Comparison of ENCODE assay signal across 9 cellular contexts in the genomic region with DNA sequence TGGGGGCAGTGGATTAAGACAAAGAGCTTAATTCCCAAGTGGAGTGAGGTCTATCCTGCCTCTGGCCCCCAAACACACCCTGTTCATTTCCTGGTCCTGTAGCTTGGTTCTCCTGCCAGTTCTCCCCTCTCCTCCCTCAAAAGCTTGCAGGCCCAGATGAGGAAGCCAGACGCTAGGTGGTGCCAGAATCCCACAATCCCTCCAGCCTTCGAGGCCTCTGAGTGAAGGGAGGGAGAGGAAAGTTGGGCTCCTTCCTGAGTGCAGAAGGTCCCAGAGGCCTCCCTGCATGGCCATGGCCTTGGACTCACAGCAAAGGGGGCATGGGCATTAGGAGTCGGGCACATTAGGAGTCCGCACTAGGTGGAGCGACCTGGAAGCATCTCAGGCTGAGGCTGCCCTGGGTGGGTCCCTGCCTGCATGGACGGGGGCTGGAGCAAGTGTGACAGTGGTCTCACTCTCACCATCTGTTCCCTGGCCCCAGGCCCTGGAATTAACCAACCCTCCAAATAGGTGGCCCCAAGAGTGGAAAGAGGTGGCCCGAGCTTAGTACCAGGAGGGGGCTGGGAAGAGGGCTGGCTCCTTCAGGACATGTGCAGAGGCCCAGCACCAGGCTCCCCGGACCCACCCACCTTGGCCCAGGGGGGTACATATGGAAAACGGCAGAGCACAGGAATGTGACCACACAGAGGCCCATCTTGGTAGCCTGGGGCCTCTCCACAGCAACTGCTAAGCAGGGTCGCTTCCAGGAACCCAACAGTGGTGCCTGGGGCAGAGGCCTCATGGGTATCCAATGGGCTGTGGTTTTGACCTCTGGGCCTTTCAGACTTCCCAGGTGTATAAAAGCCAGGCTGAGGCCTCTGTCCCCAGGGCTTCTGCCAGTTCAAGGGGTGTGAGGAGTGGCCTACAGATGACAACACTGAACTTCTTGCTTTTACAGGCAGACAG. TPM values are rescaled to one million over a fixed set of nuclear protein-coding genes. Genes with fewer than 3 reads are reported as not detected.
DNase-seq lines count a peak whose midpoint lies in the region; ATAC-seq, FAIRE-seq and TF ChIP-seq lines count a peak whose summit lies in the region.
"Had no signal": no experiment of that assay in that cellular context is flagged by ENCODE, and none has a peak within 500 bp of the region (broad histone marks: within the 10 kb centered on the region; RNA-seq: fewer than 3 reads in every experiment).

No MANE protein-coding gene starts in this region.

- FAIRE-seq in GM12878 (lab: Jason Lieb, UNC) = no peak

- H3K9ac ChIP-seq in GM12878 (ENCODE audit: control insufficient read depth, insufficient read depth, low read length) = no peak overlapping the region

- POLR2A ChIA-PET in GM12878 (lab: Charles Lee) = interaction anchor here (1.1 to 4.8 kb wide), 4 partner anchors 9 to 167 kb away, joined by 4 to 47 read pairs (median 12); partner anchors contain the start of gene IL10RA

- CTCF ChIA-PET in GM12878 (lab: Yijun Ruan, JAX) = interaction anchor here (0.7 to 16.0 kb wide), 31 partner anchors 9 to 395 kb away, joined by 3 to 503 read pairs (median 5); partner anchors contain the start of gene TMPRSS13

- SMC1A ChIA-PET in GM12878 (lab: Charles Lee; ENCODE audit: uncharacterized antibody, unreplicated experiment) = interaction anchor here (0.7 to 11.7 kb wide), 23 partner anchors 8 to 393 kb away, joined by 3 to 318 read pairs (median 4); no protein-coding TSS in a partner anchor

- RAD21 ChIA-PET in GM12878 (lab: Charles Lee; ENCODE audit: unreplicated experiment) = interaction anchor here (0.7 to 22.6 kb wide), 19 partner anchors 10 to 393 kb away, joined by 3 to 393 read pairs (median 4); no protein-coding TSS in a partner anchor

- ATAC-seq in GM12878 (no peak), aorta (ENCODE audit: low FRiP score) (peak; percentile 27), GM19467 (IDR thresholded peaks at IDR 0.05; ENCODE audit: unreplicated experiment) (no peak), HG02571 (IDR thresholded peaks at IDR 0.05; ENCODE audit: unreplicated experiment) (no peak)

- H2AFZ ChIP-seq in GM12878 (ENCODE audit: control insufficient read depth, low read depth, low read length) = no peak overlapping the region

- no peak overlapping the region for H3K4me2 ChIP-seq in GM12878 (ENCODE audit: control insufficient read depth, insufficient read depth)

- peak; percentile 87 for TF ChIP-seq RAD21 in GM12878 (IDR thresholded peaks at IDR 0.05; ENCODE audit: insufficient read depth, low read depth, low read length)

- in situ Hi-C loops in GM12878 (cut with MboI) = no loop called here

- DNase-seq in H4 (ENCODE audit: low spot score) = peak; percentile 76
- peak; percentile 81 for DNase-seq in NCI-H774 (lab: John Stamatoyannopoulos, UW)
- no peak for DNase-seq in GM12878 (ENCODE audit: low read depth, low spot score)
- peak; percentile 44 for DNase-seq in kidney glomerular epithelial cell (lab: John Stamatoyannopoulos, UW)
- peak in 1 of 2 donors; percentile 76 for DNase-seq in aorta

- 56% methylated on average over 10 of the region's 10 CpGs for WGBS in GM12878 (ENCODE audit: insufficient coverage, insufficient replicate concordance, low lambda C conversion rate, missing lambda C conversion rate)
- 69 to 74% methylated on average over 10 of the region's 10 CpGs for WGBS in aorta, 2 donors

- H3K4me3 ChIP-seq in GM12878 (no peak overlapping the region), aorta (ENCODE audit: low read length in 2 of 2) (no peak overlapping the region)
- H3K4me3 ChIP-seq: skin epidermis had no signal

- TF ChIP-seq POLR2A in GM12878 (IDR thresholded peaks at IDR 0.05; ENCODE audit: low read depth, low read length) = no peak

- H3K27me3 ChIP-seq in GM12878 (replicated peaks in 1 of 2; ENCODE audit: control insufficient read depth in 2 of 2, insufficient read depth in 2 of 2, low read length in 1 of 2) = no peaks in the 10 kb centered on the region
- H3K27me3 ChIP-seq in aorta (ENCODE audit: control insufficient read depth in 1 of 2, insufficient read depth in 2 of 2, low read length in 1 of 2) = no peaks in the 10 kb centered on the region

- intact Hi-C loops in GM12878 (cut with micrococcal nuclease; ENCODE audit: unreplicated experiment) = loop anchor here (5.0 to 10.0 kb wide), 4 partner anchors 212 to 1895 kb away; partner anchors contain the start of genes KMT2A, PCSK7 and RNF214
- intact Hi-C loops in aorta (cut with DNase I) = loop anchor here (5.0 kb wide), 1 partner anchor 392 kb away; no protein-coding TSS in a partner anchor

- TF ChIP-seq EP300 in GM12878 (IDR thresholded peaks at IDR 0.05; ENCODE audit: borderline replicate concordance in 1 of 2, control insufficient read depth in 1 of 2, low read depth in 2 of 2, low read length in 2 of 2) = no peak

- peak; percentile 73 for TF ChIP-seq CTCF in C4-2B (conservative IDR thresholded peaks at IDR 0.05)
- peak; percentile 61 to 82 (median 65) for TF ChIP-seq CTCF in GM12878 (IDR thresholded peaks at IDR 0.05 in 2 of 3, conservative IDR thresholded peaks at IDR 0.05 in 1 of 3; ENCODE audit: control insufficient read depth in 2 of 3, extremely low read depth in 1 of 3, insufficient read depth in 1 of 3, low read depth in 3 of 3, low read length in 3 of 3)

- no peaks in the 10 kb centered on the region for H3K36me3 ChIP-seq in GM12878 (ENCODE audit: control insufficient read depth in 2 of 2, insufficient read depth in 2 of 2, low read length in 1 of 2)
- no peaks in the 10 kb centered on the region for H3K36me3 ChIP-seq in aorta (ENCODE audit: control insufficient read depth in 1 of 2, insufficient read depth in 2 of 2, low read length in 1 of 2)

- H3K9me3 ChIP-seq in GM12878 (replicated peaks; ENCODE audit: control insufficient read depth, insufficient read depth, low read length) (no peaks in the 10 kb centered on the region), aorta (ENCODE audit: control insufficient read depth, low read length) (no peaks in the 10 kb centered on the region)

- no peak overlapping the region for H3K27ac ChIP-seq in C4-2B
- H3K27ac ChIP-seq in GM12878 (ENCODE audit: control insufficient read depth, insufficient read depth) = peak overlapping the region; percentile 87; the same call in 1 of the 2 replicates
- no peak overlapping the region for H3K27ac ChIP-seq in aorta (ENCODE audit: low read depth in 1 of 2, low read length in 2 of 2)

- H3K79me2 ChIP-seq in GM12878 (ENCODE audit: control insufficient read depth, insufficient read depth, low read length) = peaks cover 2% of the 10 kb centered on the region; the same call in 1 of the 2 replicates

- peaks cover 58% of the 10 kb centered on the region for H3K4me1 ChIP-seq in GM12878 (ENCODE audit: control insufficient read depth, insufficient read depth, low read length)
- H3K4me1 ChIP-seq in aorta (ENCODE audit: control insufficient read depth in 1 of 2, insufficient read depth in 2 of 2, low read length in 2 of 2) = no peaks in the 10 kb centered on the region

- no TSS peak for BruUV-seq in GM12878 (replicated peaks; lab: Mats Ljungman, UMichigan)

- H4K20me1 ChIP-seq in GM12878 (ENCODE audit: control insufficient read depth, insufficient read depth) = no peaks in the 10 kb centered on the region

RNA-seq across cellular contexts. Expression of gene FXYD2, which starts 5.2 kb away (rescaled TPM):
- not detected in 2 replicates for total RNA-seq in H4 (2014; rRNA removed; shearing (Covaris generic))
- total RNA-seq in GM12878 (2013; cell fraction: nucleolus; rRNA removed) = 0.56 and 0.64 TPM in 2 replicates
- total RNA-seq in GM12878 (2014; rRNA removed) = 3.6 and 3.8 TPM in 2 replicates
- 1.2 and 1.5 TPM in 2 replicates for total RNA-seq in GM12878 (2014; rRNA removed; fragmentation: Illumina TruSeq; extraction: Trizol)
- 1.8 and 2.0 TPM in 2 replicates for total RNA-seq in GM12878 (2021)
- polyA plus RNA-seq in GM12878 (2011; ENCODE audit: low read depth) = 3.6 TPM
- polyA plus RNA-seq in GM12878 (2011; rRNA removed) = 3.2 and 4.5 TPM in 2 replicates
- polyA plus RNA-seq in GM12878 (2011; cell fraction: cytosol; rRNA removed) = 9.8 TPM in 2 replicates
- polyA plus RNA-seq in GM12878 (2011; cell fraction: nucleus; rRNA removed) = 2.4 and 8.4 TPM in 2 replicates
- polyA plus RNA-seq in GM12878 (2012) = 4.5 and 6.7 TPM in 2 replicates
- 1.9 TPM in 1 of 2 replicates, not detected in the other for polyA plus RNA-seq in GM12878 (2014; fragmentation: Illumina TruSeq; extraction: Trizol)
- polyA plus RNA-seq in GM12878 (2014; fragmentation: Nextera tagmentation; extraction: Ambion mirVana) = 1 to 10 TPM; 1.6 to 1.9 TPM
- polyA plus RNA-seq in GM12878 (2014; rRNA removed) = 2.0 and 2.9 TPM in 2 replicates
- 1 to 10 TPM; 3.3 to 4.1 TPM for polyA plus RNA-seq in GM12878 (2016; fragmentation: Nextera tagmentation; extraction: Ambion mirVana)
- 2.9 and 5.7 TPM in 2 replicates for polyA minus RNA-seq in GM12878 (2011; rRNA and poly(A)+ RNA removed)
- not detected in 2 replicates for polyA minus RNA-seq in GM12878 (2011; cell fraction: cytosol; rRNA and poly(A)+ RNA removed)
- 1.5 and 1.9 TPM in 2 replicates for polyA minus RNA-seq in GM12878 (2011; cell fraction: nucleus; rRNA and poly(A)+ RNA removed)
- 1 to 10 TPM; 1.1 to 4.7 TPM for total RNA-seq in aorta
- polyA plus RNA-seq in aorta = 1 to 10 TPM in 1 of 2 donors, not detected in 1; 1.5 TPM

RNA-seq across cellular contexts. Expression of gene DSCAML1, which starts 22.4 kb away (rescaled TPM):
- total RNA-seq in H4 (2014; rRNA removed; shearing (Covaris generic)) = not detected in 2 replicates
- total RNA-seq in GM12878 (2013; cell fraction: nucleolus; rRNA removed) = 0.48 and 1.6 TPM in 2 replicates
- 0.06 and 0.11 TPM in 2 replicates for total RNA-seq in GM12878 (2014; rRNA removed)
- 0.05 and 0.09 TPM in 2 replicates for total RNA-seq in GM12878 (2014; rRNA removed; fragmentation: Illumina TruSeq; extraction: Trizol)
- total RNA-seq in GM12878 (2021) = 0.13 TPM in 2 replicates
- 0.03 TPM for polyA plus RNA-seq in GM12878 (2011; ENCODE audit: low read depth)
- 0.18 and 0.20 TPM in 2 replicates for polyA plus RNA-seq in GM12878 (2011; rRNA removed)
- 0.39 and 0.47 TPM in 2 replicates for polyA plus RNA-seq in GM12878 (2011; cell fraction: cytosol; rRNA removed)
- 1.5 TPM in 2 replicates for polyA plus RNA-seq in GM12878 (2011; cell fraction: nucleus; rRNA removed)
- polyA plus RNA-seq in GM12878 (2012) = 0.15 and 0.39 TPM in 2 replicates
- 0.06 and 0.11 TPM in 2 replicates for polyA plus RNA-seq in GM12878 (2014; fragmentation: Illumina TruSeq; extraction: Trizol)
- polyA plus RNA-seq in GM12878 (2014; fragmentation: Nextera tagmentation; extraction: Ambion mirVana) = under 1 TPM in 1 of 2 experiments, not detected in 1; 0.03 TPM
- 0.06 and 0.10 TPM in 2 replicates for polyA plus RNA-seq in GM12878 (2014; rRNA removed)
- polyA plus RNA-seq in GM12878 (2016; fragmentation: Nextera tagmentation; extraction: Ambion mirVana) = under 1 TPM; 0.03 TPM
- polyA minus RNA-seq in GM12878 (2011; rRNA and poly(A)+ RNA removed) = 0.26 and 0.80 TPM in 2 replicates
- polyA minus RNA-seq in GM12878 (2011; cell fraction: cytosol; rRNA and poly(A)+ RNA removed) = 0.27 TPM in 1 of 2 replicates, not detected in the other
- polyA minus RNA-seq in GM12878 (2011; cell fraction: nucleus; rRNA and poly(A)+ RNA removed) = 2.3 and 3.7 TPM in 2 replicates
- total RNA-seq in aorta = 1 to 10 TPM in 1 of 2 donors, under 1 TPM in 1; 0.58 to 2.2 TPM
- polyA plus RNA-seq in aorta = under 1 TPM in 1 of 2 donors, not detected in 1; 0.13 TPM

RNA-seq across cellular contexts. Expression of gene FXYD6, which starts 57.1 kb away (rescaled TPM):
- total RNA-seq in H4 (2014; rRNA removed; shearing (Covaris generic)) = 12.8 and 15.8 TPM in 2 replicates
- 0.27 TPM in 1 of 2 replicates, not detected in the other for total RNA-seq in GM12878 (2013; cell fraction: nucleolus; rRNA removed)
- total RNA-seq in GM12878 (2014; rRNA removed) (0.11 and 0.27 TPM in 2 replicates), GM12878 (2014; rRNA removed; fragmentation: Illumina TruSeq; extraction: Trizol) (0.09 TPM in 1 of 2 replicates, not detected in the other), GM12878 (2021) (0.10 and 0.93 TPM in 2 replicates), aorta (10 to 100 TPM; 28.6 to 28.7 TPM)
- polyA plus RNA-seq in GM12878 (2011; ENCODE audit: low read depth) = not detected
- polyA plus RNA-seq in GM12878 (2011; rRNA removed) (2.0 and 2.1 TPM in 2 replicates), GM12878 (2014; fragmentation: Illumina TruSeq; extraction: Trizol) (0.46 and 1.2 TPM in 2 replicates), GM12878 (2014; fragmentation: Nextera tagmentation; extraction: Ambion mirVana) (under 1 TPM; 0.16 to 0.29 TPM), GM12878 (2014; rRNA removed) (0.42 and 0.88 TPM in 2 replicates), GM12878 (2016; fragmentation: Nextera tagmentation; extraction: Ambion mirVana) (not detected), aorta (10 to 100 TPM; 14.5 to 28.2 TPM)
- polyA plus RNA-seq in GM12878 (2011; cell fraction: cytosol; rRNA removed) = 2.2 and 2.8 TPM in 2 replicates
- 2.2 and 3.1 TPM in 2 replicates for polyA plus RNA-seq in GM12878 (2011; cell fraction: nucleus; rRNA removed)
- polyA plus RNA-seq in GM12878 (2012) = 0.42 and 0.62 TPM in 2 replicates
- polyA minus RNA-seq in GM12878 (2011; rRNA and poly(A)+ RNA removed) = 1.5 and 4.3 TPM in 2 replicates
- polyA minus RNA-seq in GM12878 (2011; cell fraction: cytosol; rRNA and poly(A)+ RNA removed) = not detected in 2 replicates
- polyA minus RNA-seq in GM12878 (2011; cell fraction: nucleus; rRNA and poly(A)+ RNA removed) = 0.96 and 1.9 TPM in 2 replicates
